In the genomic region with DNA sequence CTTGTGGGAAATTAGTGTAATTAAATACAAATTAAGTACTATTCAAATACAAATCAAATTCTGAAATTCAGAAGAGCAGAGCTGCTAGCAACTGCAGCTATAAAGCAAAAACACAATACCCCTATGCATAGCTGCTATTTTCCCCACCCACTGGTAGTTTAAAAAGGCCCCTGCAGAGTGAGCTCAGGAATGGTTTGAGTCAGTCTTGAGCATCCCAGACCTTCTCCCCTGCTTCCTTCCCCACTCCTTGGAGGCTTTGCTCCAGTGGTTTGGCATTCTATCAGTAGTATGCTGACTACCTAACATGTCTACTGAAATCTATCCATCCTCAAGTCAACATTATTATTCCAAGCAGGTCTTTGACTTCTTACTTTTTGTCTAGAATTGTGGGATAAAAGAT, we compare ENCODE assay signal across 29 cellular contexts. TPM values are rescaled to one million over a fixed set of nuclear protein-coding genes. Genes with fewer than 3 reads are reported as not detected.
DNase-seq lines count a peak whose midpoint lies in the region; ATAC-seq, FAIRE-seq and TF ChIP-seq lines count a peak whose summit lies in the region.
"Had no signal": no experiment of that assay in that cellular context is flagged by ENCODE, and none has a peak within 500 bp of the region (broad histone marks: within the 10 kb centered on the region; RNA-seq: fewer than 3 reads in every experiment).

No MANE protein-coding gene starts in this region.

- H3K9ac ChIP-seq in H1 (replicated peaks in 1 of 4; ENCODE audit: extremely low read depth in 1 of 4, low read depth in 3 of 4, low read length in 3 of 4) = no peak overlapping the region
- H3K9ac ChIP-seq: BLaER1, GM23248 had no signal

- no peak overlapping the region for H4K5ac ChIP-seq in H1 (ENCODE audit: insufficient read length, low read depth, low read length)

- DNase-seq in H1 (ENCODE audit: low read depth in 1 of 2, low spot score in 2 of 2) = no peak
- peak; percentile 49 for DNase-seq in iPS-NIHi11 (ENCODE audit: low spot score)
- DNase-seq in osteoblast (ENCODE audit: insufficient read length, low spot score, missing footprints) = peak; percentile 18
- no peak for DNase-seq in psoas muscle
- DNase-seq in anterior cingulate cortex (lab: John Stamatoyannopoulos, UW) = no peak
- DNase-seq: CD4-positive, CD25-positive, alpha-beta regulatory T cell; DMS153; DND-41; GM23248; IMR-90; KG1; MG63; NCI-H1105 treated with DMSO at 0.1 percent for 48 hours; NCI-H146; NCI-H1930; NCI-H2107; NCI-H524 treated with DMSO at 0.1 percent for 48 hours; NCI-H774; PC-3; SJCRH30 had no signal

- TF ChIP-seq POLR2A in H1 (IDR thresholded peaks at IDR 0.05; ENCODE audit: control extremely low read depth in 1 of 2, low read depth in 2 of 2, low read length in 2 of 2) = no peak

- no peak overlapping the region for H4K8ac ChIP-seq in H1 (ENCODE audit: extremely low read depth, insufficient read depth, low read length)

- TF ChIP-seq EP300 in H1 (IDR thresholded peaks at IDR 0.05; ENCODE audit: borderline replicate concordance in 1 of 2, low read depth in 2 of 2, low read length in 2 of 2) = no peak

- TF ChIP-seq CTCF in H1 (IDR thresholded peaks at IDR 0.05; ENCODE audit: control extremely low read depth in 1 of 3, insufficient read depth in 1 of 3, low read depth in 1 of 3, low read length in 3 of 3) (no peak), osteoblast (IDR thresholded peaks at IDR 0.05; ENCODE audit: extremely low read depth, low read depth, low read length) (no peak), psoas muscle (IDR thresholded peaks at IDR 0.05) (no peak)

- H2BK20ac ChIP-seq in H1 (ENCODE audit: low read length) = no peak overlapping the region

- H3K56ac ChIP-seq in H1 (replicated peaks; ENCODE audit: insufficient read length, low read depth, low read length) = no peak overlapping the region

- no peak overlapping the region for H3K18ac ChIP-seq in H1 (ENCODE audit: extremely low read depth, low read length)

- intact Hi-C loops in psoas muscle (cut with DNase I) = no loop called here

- peak; percentile 42 for ATAC-seq in HG02610 (IDR thresholded peaks at IDR 0.05; ENCODE audit: unreplicated experiment)
- no peak for ATAC-seq in psoas muscle
- no peak for ATAC-seq in HG03108 (IDR thresholded peaks at IDR 0.05; ENCODE audit: unreplicated experiment)
- no peak for ATAC-seq in HG02870 (IDR thresholded peaks at IDR 0.05; ENCODE audit: unreplicated experiment)
- ATAC-seq: HCT116, PC-3, SK-N-SH treated with all-trans-retinoic acid at 6 μM for 48 hours had no signal

- H2AFZ ChIP-seq in H1 (ENCODE audit: low read length) (no peak overlapping the region), osteoblast (ENCODE audit: low read length) (no peak overlapping the region)
- H2AFZ ChIP-seq: GM23248 had no signal

- H3K79me2 ChIP-seq in H1 (ENCODE audit: control insufficient read depth in 1 of 2, insufficient read depth in 2 of 2, low read length in 2 of 2) = no peaks in the 10 kb centered on the region
- no peaks in the 10 kb centered on the region for H3K79me2 ChIP-seq in osteoblast (ENCODE audit: insufficient read depth, low read length)

- no peak overlapping the region for H3K4ac ChIP-seq in H1 (replicated peaks; ENCODE audit: insufficient read length, low read depth, low read length)

- H3K4me2 ChIP-seq in H1 (ENCODE audit: insufficient read depth in 1 of 2, low read depth in 2 of 2, low read length in 2 of 2) (0 out of 4 replicates have a peak overlapping the region, but pooled peaks of 1 of the 2 experiments have one; percentile 5), osteoblast (ENCODE audit: insufficient read depth, low read length) (no peak overlapping the region)
- H3K4me2 ChIP-seq: BLaER1 had no signal

- H4K91ac ChIP-seq in H1 (replicated peaks; ENCODE audit: insufficient read length, low read length) = no peak overlapping the region

- H2BK5ac ChIP-seq in H1 (ENCODE audit: low read depth, low read length) = no peak overlapping the region

- no peak overlapping the region for H2BK120ac ChIP-seq in H1 (replicated peaks; ENCODE audit: low read depth, low read length)

- no peak overlapping the region for H2BK15ac ChIP-seq in H1 (ENCODE audit: low read length)

- peaks cover 0 to 3% (median 0%) of the 10 kb centered on the region in 4 experiments; a peak in 3 of 7 replicates for H3K4me1 ChIP-seq in H1 (replicated peaks in 1 of 4; ENCODE audit: control insufficient read depth in 3 of 4, insufficient read depth in 4 of 4, low read length in 3 of 4)
- no peaks in the 10 kb centered on the region for H3K4me1 ChIP-seq in osteoblast (ENCODE audit: insufficient read depth, low read length)
- H3K4me1 ChIP-seq in psoas muscle = no peaks in the 10 kb centered on the region
- H3K4me1 ChIP-seq: SJCRH30 had no signal

- H3K4me3 ChIP-seq in H1 (ENCODE audit: extremely low read depth in 1 of 4, insufficient read depth in 2 of 4, low read depth in 3 of 4, low read length in 4 of 4) (no peak overlapping the region), osteoblast (ENCODE audit: insufficient read depth, low read length) (no peak overlapping the region), psoas muscle (no peak overlapping the region)
- H3K4me3 ChIP-seq: BLaER1, GM23248, MG63, SJCRH30 had no signal

- CTCF ChIA-PET in H1 (lab: Charles Lee; ENCODE audit: partially characterized antibody) = interaction anchor here (1.1 to 2.2 kb wide), 3 partner anchors 11 to 615 kb away, joined by 3 to 6 read pairs (median 4); no protein-coding TSS in a partner anchor

- H4K20me1 ChIP-seq in H1 (replicated peaks in 1 of 2; ENCODE audit: control insufficient read depth in 1 of 2, insufficient read depth in 2 of 2, low read length in 2 of 2) = no peaks in the 10 kb centered on the region
- H4K20me1 ChIP-seq in osteoblast (ENCODE audit: insufficient read depth, low read length) = no peaks in the 10 kb centered on the region
- H4K20me1 ChIP-seq: BLaER1 had no signal

- peak; percentile 28 for FAIRE-seq in H1 (lab: Jason Lieb, UNC)
- FAIRE-seq: A204.1, GM12892, HTR-8/SVneo had no signal

- H2AK5ac ChIP-seq in H1 (ENCODE audit: low read depth, low read length) = no peak overlapping the region

- H3K27ac ChIP-seq in H1 (ENCODE audit: low read depth, low read length) (no peak overlapping the region), osteoblast (ENCODE audit: low read depth, low read length) (no peak overlapping the region), psoas muscle (no peak overlapping the region)
- H3K27ac ChIP-seq: BLaER1, GM23248, SJCRH30 had no signal

- H3K9me3 ChIP-seq in H1 (ENCODE audit: insufficient read depth in 2 of 2, low read depth in 1 of 2, low read length in 1 of 2) = no peaks in the 10 kb centered on the region
- no peaks in the 10 kb centered on the region for H3K9me3 ChIP-seq in osteoblast (ENCODE audit: low read depth, low read length)
- no peaks in the 10 kb centered on the region for H3K9me3 ChIP-seq in psoas muscle
- H3K9me3 ChIP-seq: BLaER1, MG63, SJCRH30 had no signal

- no peak overlapping the region for H3K23ac ChIP-seq in H1 (ENCODE audit: insufficient read length)

- no peaks in the 10 kb centered on the region for H3K36me3 ChIP-seq in H1 (ENCODE audit: control insufficient read depth in 2 of 4, insufficient read depth in 4 of 4, low read length in 3 of 4)
- no peaks in the 10 kb centered on the region for H3K36me3 ChIP-seq in osteoblast (ENCODE audit: insufficient read depth, low read length)
- H3K36me3 ChIP-seq in psoas muscle (ENCODE audit: insufficient read depth in 1 of 2, low read depth in 1 of 2) = no peaks in the 10 kb centered on the region
- H3K36me3 ChIP-seq: BLaER1, MG63, SJCRH30 had no signal

- H3K14ac ChIP-seq in H1 (ENCODE audit: insufficient read length) = no peak overlapping the region

- no peaks in the 10 kb centered on the region for H3K23me2 ChIP-seq in H1 (ENCODE audit: low read depth, low read length)

- H3K27me3 ChIP-seq in H1 (replicated peaks in 1 of 4; ENCODE audit: control insufficient read depth in 3 of 4, extremely low read depth in 1 of 4, insufficient read depth in 3 of 4, low read length in 3 of 4) = no peaks in the 10 kb centered on the region
- H3K27me3 ChIP-seq in osteoblast (ENCODE audit: insufficient read depth, low read length) = no peaks in the 10 kb centered on the region
- no peaks in the 10 kb centered on the region for H3K27me3 ChIP-seq in psoas muscle (ENCODE audit: insufficient read depth in 3 of 3, low read length in 2 of 3)
- H3K27me3 ChIP-seq: BLaER1, MG63, SJCRH30 had no signal

- no peaks in the 10 kb centered on the region for H3K79me1 ChIP-seq in H1 (ENCODE audit: low read depth, low read length)

- TF ChIP-seq RAD21 in H1 (IDR thresholded peaks at IDR 0.05 in 1 of 2, conservative IDR thresholded peaks at IDR 0.05 in 1 of 2; ENCODE audit: low read depth in 2 of 2, low read length in 2 of 2) = no peak

- POLR2A ChIA-PET in H1 (lab: Charles Lee; ENCODE audit: partially characterized antibody) = interaction anchor here (0.6 kb wide), 1 partner anchor 748 kb away, joined by 3 read pairs; no protein-coding TSS in a partner anchor

- no peak overlapping the region for H2BK12ac ChIP-seq in H1 (ENCODE audit: low read depth, low read length)

TF ChIP-seq in H1, 55 proteins besides CTCF, POLR2A, EP300 and RAD21:
- no peak for TF ChIP-seq CBX8 (IDR thresholded peaks at IDR 0.05; ENCODE audit: borderline replicate concordance, low read depth, low read length)

RNA-seq across cellular contexts. Expression of gene EFHB, which starts 53.0 kb away (rescaled TPM):
- 0.98 and 1.3 TPM in 2 replicates for total RNA-seq in H1 (2021; fragmentation: NEBNext Ultra II Directional; extraction: Animal tissue kit (Norgen Biotek cat#: 25700))
- polyA plus RNA-seq in H1 (2011; rRNA removed) = 0.12 and 0.20 TPM in 2 replicates
- polyA plus RNA-seq in H1 (2011; cell fraction: cytosol; rRNA removed) = 0.65 TPM
- 1.7 TPM for polyA plus RNA-seq in H1 (2011; cell fraction: nucleus; rRNA removed)
- polyA plus RNA-seq in H1 (2012, experiment 1 of 2) = 0.48 to 1.2 TPM (median 0.83 TPM) in 4 replicates
- polyA plus RNA-seq in H1 (2012, experiment 2 of 2) = not detected
- polyA plus RNA-seq in H1 (2013, experiment 1 of 2) = 0.85 TPM
- 0.70 TPM for polyA plus RNA-seq in H1 (2013, experiment 2 of 2)
- 0.38 and 0.88 TPM in 2 replicates for polyA minus RNA-seq in H1 (2011; rRNA and poly(A)+ RNA removed)
- polyA minus RNA-seq in H1 (2011; cell fraction: cytosol; rRNA and poly(A)+ RNA removed) = not detected
- polyA minus RNA-seq in H1 (2011; cell fraction: nucleus; rRNA and poly(A)+ RNA removed) = 6.2 TPM
- total RNA-seq in osteoblast = 0.29 and 1.8 TPM in 2 replicates
- under 1 TPM in 2 of 4 donors, not detected in 2; 0.27 to 0.30 TPM for total RNA-seq in psoas muscle
- polyA plus RNA-seq in psoas muscle = under 1 TPM in 2 of 3 donors, not detected in 1; 0.07 to 0.43 TPM
- total RNA-seq: PC-3, SJCRH30 had no signal

Comparison
In these comparisons a context has a peak if more than half of its experiments do, and no peak if none do; other contexts are left out.
1. DNase-seq: peak in iPS-NIHi11 (single experiment) and osteoblast (single experiment); none in H1 (0 of 2), psoas muscle (0 of 2) and anterior cingulate cortex (0 of 58).